ENCODE assay signal across 30 cellular contexts in the genomic region with DNA sequence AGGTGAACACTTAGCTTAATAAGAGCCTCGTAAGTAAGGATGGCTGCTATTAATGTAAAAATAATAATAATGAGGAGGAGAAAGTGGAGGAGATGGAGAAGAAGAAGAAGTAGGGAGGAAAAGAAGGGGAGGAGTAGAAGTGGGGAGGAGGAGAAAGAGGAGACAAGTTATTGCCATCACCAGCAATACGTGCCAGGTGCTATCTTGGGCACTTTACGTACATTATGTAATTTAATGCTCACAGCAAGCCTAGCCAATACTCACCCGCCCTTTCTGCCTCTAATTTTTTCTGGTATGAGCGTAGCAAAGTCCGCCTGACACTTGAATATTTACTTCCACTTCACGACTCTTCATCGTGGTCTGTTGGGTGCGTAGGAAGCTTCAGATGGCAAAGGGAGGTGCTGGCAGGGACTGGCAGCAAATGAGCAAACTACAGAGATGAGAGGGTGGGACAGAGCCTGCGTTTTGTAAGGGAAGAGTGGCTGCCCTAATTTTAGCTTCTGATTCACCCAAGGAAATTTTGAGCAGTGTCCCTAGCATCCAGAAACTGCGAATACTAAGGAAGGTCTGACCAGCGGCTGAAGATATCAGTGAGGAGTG. TPM values are rescaled to one million over a fixed set of nuclear protein-coding genes. Genes with fewer than 3 reads are reported as not detected.
DNase-seq lines count a peak whose midpoint lies in the region; ATAC-seq and TF ChIP-seq lines count a peak whose summit lies in the region.
"Had no signal": no experiment of that assay in that cellular context is flagged by ENCODE, and none has a peak within 500 bp of the region (broad histone marks: within the 10 kb centered on the region; RNA-seq: fewer than 3 reads in every experiment).

No MANE protein-coding gene starts in this region.

- H3K4me3 ChIP-seq in gastrocnemius medialis, result peak overlapping the region; percentile 22 to 43 (median 42)
- H3K4me3 ChIP-seq: ascending aorta, esophagus muscularis mucosa, MG63 had no signal

- peak overlapping the region; percentile 55; the same call in 1 of the 2 replicates for H3K4me3 Mint-ChIP-seq in HFFc6
- H3K4me3 Mint-ChIP-seq: activated naive CD8-positive, alpha-beta T cell treated with anti-CD3 and anti-CD28 coated beads for 36 hours; dendritic cell treated with granulocyte-macrophage colony-stimulating factor and Interleukin-4, amounts not matched to agents 40 ng/mL and 50 ng/mL, for 4 days; naive thymus-derived CD4-positive, alpha-beta T cell; T-helper 2 cell treated with Interferon-gamma antibody and Interleukin-4, amounts not matched to agents 5 μg/mL and 100 μg/mL, for 36 hours had no signal

- peak; percentile 62 to 77 for ATAC-seq in left cardiac atrium
- peak; percentile 96 to 98 for ATAC-seq in gastrocnemius medialis
- no peak for ATAC-seq in GM18519 (IDR thresholded peaks at IDR 0.05; ENCODE audit: low FRiP score, unreplicated experiment)
- ATAC-seq: foreskin keratinocyte; naive thymus-derived CD4-positive, alpha-beta T cell had no signal

- DNase-seq in NCI-H1092 treated with DMSO at 0.1 percent for 48 hours (lab: John Stamatoyannopoulos, UW), result peak; percentile 29
- DNase-seq in NCI-H1092 (lab: John Stamatoyannopoulos, UW), result no peak
- no peak for DNase-seq in HFFc6
- DNase-seq in left cardiac atrium, result peak; percentile 27
- DNase-seq in gastrocnemius medialis, result peak; percentile 40 to 69
- DNase-seq in DMS153 (lab: John Stamatoyannopoulos, UW), result no peak
- no peak for DNase-seq in DMS114 treated with DMSO at 0.1 percent for 48 hours (lab: John Stamatoyannopoulos, UW; ENCODE audit: unreplicated experiment)
- DNase-seq: activated CD4-positive, alpha-beta T cell treated with anti-CD3 and anti-CD28 coated beads for 4 hours; activated effector memory CD4-positive, alpha-beta T cell treated with anti-CD3 and anti-CD28 coated beads, Interleukin-2, amount 50 U/mL, for 16 hours; activated naive CD8-positive, alpha-beta T cell treated with anti-CD3 and anti-CD28 coated beads for 36 hours; activated T-cell treated with anti-CD3 and anti-CD28 coated beads, Interleukin-2, amount 50 U/mL, for 1 hour; Calu3; central memory CD4-positive, alpha-beta T cell; foreskin keratinocyte; KG1; mesendoderm; MG63; naive thymus-derived CD4-positive, alpha-beta T cell; NCI-H1694; NCI-H2227 treated with DMSO at 0.1 percent for 48 hours; NCI-H774; nucleus accumbens; stimulated activated CD4-positive, alpha-beta T cell treated with anti-CD3 and anti-CD28 coated beads, Interleukin-2, amount 100 ng/mL, for 48 hours had no signal

- TF ChIP-seq CTCF in HFFc6 (IDR thresholded peaks at IDR 0.05), result no peak
- no peak for TF ChIP-seq CTCF in gastrocnemius medialis (IDR thresholded peaks at IDR 0.05 in 4 of 5, conservative IDR thresholded peaks at IDR 0.05 in 1 of 5)

- H3K27ac ChIP-seq in gastrocnemius medialis, result peak overlapping the region; percentile 76 to 89 (median 84)
- H3K27ac ChIP-seq: 22Rv1, ascending aorta, esophagus muscularis mucosa, foreskin keratinocyte had no signal

- intact Hi-C loops in left cardiac atrium (cut with DNase I) (loop anchor here in 1 of 2 donors (5.0 kb wide), 1 partner anchor 322 kb away; no protein-coding TSS in a partner anchor), gastrocnemius medialis (cut with DNase I; ENCODE audit: low total_unique reads) (loop anchor here (2.0 to 10.0 kb wide), 2 partner anchors 48 to 300 kb away; no protein-coding TSS in a partner anchor)

- peaks cover 53% of the 10 kb centered on the region for H3K4me1 Mint-ChIP-seq in HFFc6 (ENCODE audit: low read depth)
- H3K4me1 Mint-ChIP-seq: activated naive CD8-positive, alpha-beta T cell treated with anti-CD3 and anti-CD28 coated beads for 36 hours; naive thymus-derived CD4-positive, alpha-beta T cell had no signal

- H3K27me3 ChIP-seq in gastrocnemius medialis, result no peaks in the 10 kb centered on the region
- H3K27me3 ChIP-seq: ascending aorta, esophagus muscularis mucosa, MG63 had no signal

- TF ChIP-seq POLR2A in gastrocnemius medialis (IDR thresholded peaks at IDR 0.05), result no peak

- in situ Hi-C loops in gastrocnemius medialis (cut with MboI; ENCODE audit: low sequenced_read_pairs in 4 of 4), result loop anchor here in 2 of 4 donors (5.0 to 25.0 kb wide), 2 partner anchors 322 to 327 kb away; no protein-coding TSS in a partner anchor

- H3K9me3 Mint-ChIP-seq in HFFc6, result no peaks in the 10 kb centered on the region
- H3K9me3 Mint-ChIP-seq: activated naive CD8-positive, alpha-beta T cell treated with anti-CD3 and anti-CD28 coated beads for 36 hours; dendritic cell treated with granulocyte-macrophage colony-stimulating factor and Interleukin-4, amounts not matched to agents 40 ng/mL and 50 ng/mL, for 4 days; naive thymus-derived CD4-positive, alpha-beta T cell; T-helper 2 cell treated with Interferon-gamma antibody and Interleukin-4, amounts not matched to agents 5 μg/mL and 100 μg/mL, for 36 hours had no signal

- peaks cover 5 to 30% of the 10 kb centered on the region in 2 donors for H3K4me1 ChIP-seq in gastrocnemius medialis
- H3K4me1 ChIP-seq: ascending aorta, esophagus muscularis mucosa, foreskin keratinocyte had no signal

- H3K36me3 ChIP-seq in gastrocnemius medialis, result no peaks in the 10 kb centered on the region
- H3K36me3 ChIP-seq: ascending aorta, esophagus muscularis mucosa, MG63 had no signal

- H3K27me3 Mint-ChIP-seq in HFFc6 (ENCODE audit: insufficient read depth), result no peaks in the 10 kb centered on the region
- H3K27me3 Mint-ChIP-seq: activated naive CD8-positive, alpha-beta T cell treated with anti-CD3 and anti-CD28 coated beads for 36 hours; dendritic cell treated with granulocyte-macrophage colony-stimulating factor and Interleukin-4, amounts not matched to agents 40 ng/mL and 50 ng/mL, for 4 days had no signal

- H3K36me3 Mint-ChIP-seq in HFFc6 (ENCODE audit: low read depth), result no peaks in the 10 kb centered on the region
- H3K36me3 Mint-ChIP-seq: activated naive CD8-positive, alpha-beta T cell treated with anti-CD3 and anti-CD28 coated beads for 36 hours; naive thymus-derived CD4-positive, alpha-beta T cell had no signal

- H3K27ac Mint-ChIP-seq in HFFc6, result peak overlapping the region; percentile 62; the same call in 1 of the 2 replicates
- H3K27ac Mint-ChIP-seq: activated naive CD8-positive, alpha-beta T cell treated with anti-CD3 and anti-CD28 coated beads for 36 hours; dendritic cell treated with granulocyte-macrophage colony-stimulating factor and Interleukin-4, amounts not matched to agents 40 ng/mL and 50 ng/mL, for 4 days; naive thymus-derived CD4-positive, alpha-beta T cell; T-helper 2 cell treated with Interferon-gamma antibody and Interleukin-4, amounts not matched to agents 5 μg/mL and 100 μg/mL, for 36 hours had no signal

- no peaks in the 10 kb centered on the region for H3K9me3 ChIP-seq in gastrocnemius medialis
- H3K9me3 ChIP-seq: ascending aorta, esophagus muscularis mucosa, MG63 had no signal

RNA-seq across cellular contexts. Expression of gene CDH13, which starts 42.1 kb away (rescaled TPM):
- total RNA-seq in HFFc6 (2021; fragmentation: NEBNext Ultra II Directional; extraction: Animal tissue kit (Norgen Biotek cat#: 25700)), result 10 to 100 TPM in 2 of 6 experiments, 1 to 10 TPM in 4; 3.6 to 14.7 (median 4.7) TPM
- total RNA-seq in left cardiac atrium, result 100 to 1,000 TPM in 1 of 2 donors, 10 to 100 TPM in 1; 68.6 to 100 TPM
- 10 to 100 TPM in 3 of 4 donors, 1 to 10 TPM in 1; 5.8 to 36.7 (median 20.4) TPM for total RNA-seq in gastrocnemius medialis
- total RNA-seq: activated CD8-positive, alpha-beta memory T cell treated with anti-CD3 and anti-CD28 coated beads for 36 hours; activated naive CD8-positive, alpha-beta T cell treated with anti-CD3 and anti-CD28 coated beads for 36 hours; Calu3; naive thymus-derived CD4-positive, alpha-beta T cell had no signal

Comparison
In these comparisons a context has a peak if more than half of its experiments do, and no peak if none do; other contexts are left out.
1. DNase-seq: peak in NCI-H1092 treated with DMSO at 0.1 percent for 48 hours (single experiment), left cardiac atrium (single experiment) and gastrocnemius medialis (2 of 2); none in NCI-H1092 (single experiment), HFFc6 (single experiment), DMS153 (single experiment) and DMS114 treated with DMSO at 0.1 percent for 48 hours (single experiment).